In genomic region chr7:1537631-1538412, GRCh38 we compare ENCODE assay signal across 8 cellular contexts. TPM values are rescaled to one million over a fixed set of nuclear protein-coding genes. Genes with fewer than 3 reads are reported as not detected.
DNase-seq lines count a peak whose midpoint lies in the region; ATAC-seq and TF ChIP-seq lines count a peak whose summit lies in the region.

No MANE protein-coding gene starts in this region.

- H3K79me2 ChIP-seq in smooth muscle cell (ENCODE audit: low read depth) = peaks cover 43% of the 10 kb centered on the region

- 63% methylated on average over 36 of the region's 50 CpGs for WGBS in smooth muscle cell (ENCODE audit: low lambda C conversion rate)

- H3K4me2 ChIP-seq in smooth muscle cell = peak overlapping the region; percentile 82

- no peak overlapping the region for H2AFZ ChIP-seq in smooth muscle cell (ENCODE audit: low read depth)

- H3K4me3 ChIP-seq in AG10803 (ENCODE audit: low read length) = peak overlapping the region; percentile 80
- peak overlapping the region; percentile 47 to 50 for H3K4me3 ChIP-seq in cardiac fibroblast (replicated peaks in 1 of 2; ENCODE audit: low read depth in 2 of 2, low read length in 2 of 2)
- peak overlapping the region; percentile 44 for H3K4me3 ChIP-seq in smooth muscle cell

- H3K27me3 ChIP-seq in smooth muscle cell (ENCODE audit: low read depth) = no peaks in the 10 kb centered on the region

- H3K9me3 ChIP-seq in smooth muscle cell (replicated peaks; ENCODE audit: low read depth) = no peaks in the 10 kb centered on the region

- no peak for TF ChIP-seq CTCF in AG10803 (conservative IDR thresholded peaks at IDR 0.05; ENCODE audit: low read length)
- TF ChIP-seq CTCF in cardiac fibroblast (IDR thresholded peaks at IDR 0.05; ENCODE audit: low read depth, low read length) = no peak
- TF ChIP-seq CTCF in smooth muscle cell (IDR thresholded peaks at IDR 0.05; ENCODE audit: borderline replicate concordance, insufficient read depth, poor library complexity, severe bottlenecking) = no peak

- H3K9ac ChIP-seq in smooth muscle cell (ENCODE audit: low read depth) = peak overlapping the region; percentile 97

- DNase-seq in AG10803 (ENCODE audit: low read depth) (peak; percentile 91), NAMALWA (ENCODE audit: low spot score) (peak; percentile 47), cardiac fibroblast (ENCODE audit: low read depth in 2 of 2) (peak; percentile 99), kidney glomerular epithelial cell (lab: John Stamatoyannopoulos, UW) (peak; percentile 95), smooth muscle cell (lab: John Stamatoyannopoulos, UW; ENCODE audit: unreplicated experiment) (peak; percentile 41), KG1 (lab: John Stamatoyannopoulos, UW) (no peak), NOMO-1 treated with DMSO at 0.1 percent for 48 hours (lab: John Stamatoyannopoulos, UW; ENCODE audit: unreplicated experiment) (no peak)

- peak overlapping the region; percentile 99 for H3K27ac ChIP-seq in smooth muscle cell (ENCODE audit: low read depth)

- H4K20me1 ChIP-seq in smooth muscle cell (ENCODE audit: low read depth) = peaks cover 15% of the 10 kb centered on the region

- H3K4me1 ChIP-seq in smooth muscle cell (ENCODE audit: low read depth) = peaks cover 16% of the 10 kb centered on the region

- H3F3A ChIP-seq in smooth muscle cell (ENCODE audit: low read depth) = peaks cover 7% of the 10 kb centered on the region

- ATAC-seq in GM18861 (IDR thresholded peaks at IDR 0.05; ENCODE audit: unreplicated experiment) = no peak

- H3K36me3 ChIP-seq in smooth muscle cell (ENCODE audit: low read depth) = no peaks in the 10 kb centered on the region

RNA-seq across cellular contexts. Expression of gene MAFK, which starts 7.3 kb away (rescaled TPM):
- total RNA-seq in smooth muscle cell = 8.5 and 8.8 TPM in 2 replicates
- polyA plus RNA-seq in smooth muscle cell = 2.8 and 4.4 TPM in 2 replicates

RNA-seq across cellular contexts. Expression of gene TMEM184A, which starts 18.2 kb away (rescaled TPM):
- total RNA-seq in smooth muscle cell = 4.8 and 6.6 TPM in 2 replicates
- polyA plus RNA-seq in smooth muscle cell = 1.6 and 4.5 TPM in 2 replicates

RNA-seq across cellular contexts. Expression of gene PSMG3, which starts 32.0 kb away (rescaled TPM):
- total RNA-seq in smooth muscle cell = 24.5 and 30.7 TPM in 2 replicates
- 45.2 and 45.3 TPM in 2 replicates for polyA plus RNA-seq in smooth muscle cell

RNA-seq across cellular contexts. Expression of gene INTS1, which starts 33.6 kb away (rescaled TPM):
- 18.2 and 18.9 TPM in 2 replicates for total RNA-seq in smooth muscle cell
- polyA plus RNA-seq in smooth muscle cell = 48.0 and 51.2 TPM in 2 replicates

Comparison
In these comparisons a context has a peak if more than half of its experiments do, and no peak if none do; other contexts are left out.
1. DNase-seq: peak in AG10803 (single experiment), NAMALWA (single experiment), cardiac fibroblast (2 of 2), kidney glomerular epithelial cell (single experiment) and smooth muscle cell (single experiment); none in KG1 (single experiment) and NOMO-1 treated with DMSO at 0.1 percent for 48 hours (single experiment).
2. Peak in every context shown above with its lines, with median percentiles within 50 percentile points of each other: H3K4me3 ChIP-seq.